14 cellular contexts compared by ENCODE assay signal in the genomic region with DNA sequence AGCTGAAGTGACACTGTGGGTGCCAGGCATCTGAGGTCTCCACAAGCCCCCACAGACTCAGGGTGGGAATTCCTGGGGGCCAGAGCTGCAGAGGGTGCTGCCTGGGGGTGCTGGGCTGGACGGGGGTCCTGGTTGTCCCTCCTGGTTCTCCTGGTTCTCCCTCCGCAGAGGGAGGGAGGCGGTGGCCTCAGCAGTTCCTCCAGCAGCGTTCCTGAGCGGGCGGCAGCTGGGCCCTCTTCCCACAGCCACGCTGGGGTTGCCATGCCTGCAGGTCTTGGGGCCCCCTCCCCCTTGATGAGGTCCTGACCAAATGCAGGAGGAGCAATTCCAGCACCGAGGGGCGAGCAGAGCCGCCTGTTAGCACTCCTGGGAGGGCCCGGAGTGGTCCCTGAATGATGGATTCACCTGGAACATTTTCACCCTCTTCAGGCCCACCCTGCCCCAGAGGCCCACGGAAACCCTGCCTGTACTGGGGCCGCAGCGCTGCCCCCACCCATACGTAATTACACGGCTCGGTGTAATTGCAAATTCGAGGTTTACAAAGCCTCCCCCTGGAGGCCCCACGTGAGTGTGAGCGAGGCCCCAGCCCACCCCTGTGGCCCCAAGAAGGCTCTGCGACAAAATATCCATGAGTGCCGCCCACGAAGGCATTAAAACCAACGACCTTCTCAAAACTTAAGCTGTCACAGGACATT. TPM values are rescaled to one million over a fixed set of nuclear protein-coding genes. Genes with fewer than 3 reads are reported as not detected.
DNase-seq lines count a peak whose midpoint lies in the region; ATAC-seq and TF ChIP-seq lines count a peak whose summit lies in the region.
"Had no signal": no experiment of that assay in that cellular context is flagged by ENCODE, and none has a peak within 500 bp of the region (broad histone marks: within the 10 kb centered on the region; RNA-seq: fewer than 3 reads in every experiment).

No MANE protein-coding gene starts in this region.

- peaks cover 62% of the 10 kb centered on the region for H3K4me1 Mint-ChIP-seq in activated naive CD8-positive, alpha-beta T cell (ENCODE audit: low read depth)
- peaks cover 26 to 62% (median 49%) of the 10 kb centered on the region in 7 donors for H3K4me1 Mint-ChIP-seq in naive thymus-derived CD4-positive, alpha-beta T cell

- H3K27me3 Mint-ChIP-seq in activated naive CD8-positive, alpha-beta T cell: no peaks in the 10 kb centered on the region
- H3K27me3 Mint-ChIP-seq in naive thymus-derived CD4-positive, alpha-beta T cell: no peaks in the 10 kb centered on the region

- CTCF ChIA-PET in naive thymus-derived CD4-positive, alpha-beta T cell (lab: Charles Lee): interaction anchor here (0.6 to 9.0 kb wide), 2 partner anchors 119 to 402 kb away, joined by 3 to 167 read pairs; no protein-coding TSS in a partner anchor

- peak overlapping the region; percentile 93 for H3K27ac Mint-ChIP-seq in activated naive CD8-positive, alpha-beta T cell
- peak overlapping the region; percentile 90 to 96 (median 95) for H3K27ac Mint-ChIP-seq in naive thymus-derived CD4-positive, alpha-beta T cell

- H3K4me2 ChIP-seq in BLaER1 treated with 17β-estradiol and CSF1 and Interleukin-3, amounts not matched to agents 10 nM and 100 nM: peak overlapping the region; percentile 81 to 100 (median 97)

- intact Hi-C loops in naive thymus-derived CD4-positive, alpha-beta T cell (cut with micrococcal nuclease): loop anchor here (5.0 to 10.0 kb wide), 6 partner anchors 166 to 686 kb away; a partner anchor contains a TSS

- POLR2A ChIA-PET in naive thymus-derived CD4-positive, alpha-beta T cell (lab: Charles Lee): interaction anchor here (0.7 to 4.1 kb wide), 7 partner anchors 13 to 119 kb away, joined by 3 to 27 read pairs (median 4); a partner anchor contains a TSS

- peak; percentile 19 for ATAC-seq in naive thymus-derived CD4-positive, alpha-beta T cell
- ATAC-seq: esophagus mucosa had no signal

- H3K4me1 ChIP-seq in BLaER1 treated with 17β-estradiol and CSF1 and Interleukin-3, amounts not matched to agents 10 nM and 100 nM: peaks cover 65 to 78% (median 71%) of the 10 kb centered on the region in 10 experiments
- H3K4me1 ChIP-seq in naive thymus-derived CD4-positive, alpha-beta T cell (ENCODE audit: control insufficient read depth in 2 of 2, insufficient read depth in 2 of 2, low read length in 2 of 2): peaks cover 45 to 61% of the 10 kb centered on the region in 2 donors

- peak overlapping the region; percentile 85 for H3K4me3 Mint-ChIP-seq in activated naive CD8-positive, alpha-beta T cell
- peak overlapping the region; percentile 92 to 98 (median 96) for H3K4me3 Mint-ChIP-seq in naive thymus-derived CD4-positive, alpha-beta T cell

- H3K9me3 ChIP-seq in BLaER1 treated with 17β-estradiol and CSF1 and Interleukin-3, amounts not matched to agents 10 nM and 100 nM (replicated peaks in 1 of 11): no peaks in the 10 kb centered on the region
- H3K9me3 ChIP-seq in naive thymus-derived CD4-positive, alpha-beta T cell (ENCODE audit: control insufficient read depth in 2 of 3, low read length in 3 of 3): no peaks in the 10 kb centered on the region
- H3K9me3 ChIP-seq: left lung had no signal

- H3K9ac ChIP-seq in BLaER1 treated with 17β-estradiol and CSF1 and Interleukin-3, amounts not matched to agents 10 nM and 100 nM: peak overlapping the region in 10 of 11 experiments; percentile 32 to 76 (median 68); a peak in 18 of 22 replicates

- no peaks in the 10 kb centered on the region for H3K9me3 Mint-ChIP-seq in activated naive CD8-positive, alpha-beta T cell (ENCODE audit: low read depth)
- no peaks in the 10 kb centered on the region for H3K9me3 Mint-ChIP-seq in naive thymus-derived CD4-positive, alpha-beta T cell

- peak overlapping the region in 7 of 10 experiments; percentile 40 to 74 (median 65); a peak in 14 of 20 replicates for H3K4me3 ChIP-seq in BLaER1 treated with 17β-estradiol and CSF1 and Interleukin-3, amounts not matched to agents 10 nM and 100 nM
- H3K4me3 ChIP-seq in HL-60 (replicated peaks; ENCODE audit: insufficient read depth, low read length): peak overlapping the region; percentile 69
- peak overlapping the region; percentile 76 for H3K4me3 ChIP-seq in naive thymus-derived CD4-positive, alpha-beta T cell (ENCODE audit: low read length)
- H3K4me3 ChIP-seq: SK-N-MC had no signal

- peaks cover 0 to 30% (median 0%) of the 10 kb centered on the region in 11 experiments; a peak in 9 of 22 replicates for H3K36me3 ChIP-seq in BLaER1 treated with 17β-estradiol and CSF1 and Interleukin-3, amounts not matched to agents 10 nM and 100 nM
- peaks cover 0 to 36% (median 0%) of the 10 kb centered on the region in 3 experiments for H3K36me3 ChIP-seq in naive thymus-derived CD4-positive, alpha-beta T cell (ENCODE audit: control insufficient read depth in 2 of 3, insufficient read depth in 3 of 3, low read length in 3 of 3)
- H3K36me3 ChIP-seq: left lung had no signal

- peaks cover 0 to 11% (median 0%) of the 10 kb centered on the region in 11 experiments; a peak in 4 of 22 replicates for H3K27me3 ChIP-seq in BLaER1 treated with 17β-estradiol and CSF1 and Interleukin-3, amounts not matched to agents 10 nM and 100 nM
- no peaks in the 10 kb centered on the region for H3K27me3 ChIP-seq in HL-60 (ENCODE audit: insufficient read depth, poor library complexity, severe bottlenecking)
- H3K27me3 ChIP-seq in naive thymus-derived CD4-positive, alpha-beta T cell (ENCODE audit: control insufficient read depth in 2 of 2, insufficient read depth in 2 of 2, low read length in 2 of 2): no peaks in the 10 kb centered on the region
- H3K27me3 ChIP-seq: left lung had no signal

- no peaks in the 10 kb centered on the region for H3K36me3 Mint-ChIP-seq in activated naive CD8-positive, alpha-beta T cell
- H3K36me3 Mint-ChIP-seq in naive thymus-derived CD4-positive, alpha-beta T cell: peaks cover 0 to 6% (median 0%) of the 10 kb centered on the region in 5 donors

- peak overlapping the region in 9 of 11 experiments; percentile 20 to 78 (median 64); a peak in 18 of 22 replicates for H3K27ac ChIP-seq in BLaER1 treated with 17β-estradiol and CSF1 and Interleukin-3, amounts not matched to agents 10 nM and 100 nM
- H3K27ac ChIP-seq in HL-60 (replicated peaks): peak overlapping the region; percentile 98
- peak overlapping the region; percentile 81 for H3K27ac ChIP-seq in naive thymus-derived CD4-positive, alpha-beta T cell (ENCODE audit: low read depth, low read length)
- H3K27ac ChIP-seq: SK-N-MC had no signal

- peaks cover 0 to 44% (median 5%) of the 10 kb centered on the region in 11 experiments; a peak in 11 of 22 replicates for H4K20me1 ChIP-seq in BLaER1 treated with 17β-estradiol and CSF1 and Interleukin-3, amounts not matched to agents 10 nM and 100 nM

- DNase-seq in HL-60 (ENCODE audit: low read depth in 1 of 2, low spot score in 1 of 2) (peak in 1 of 2 experiments; percentile 83), SW 1271 (lab: John Stamatoyannopoulos, UW) (no peak), NCI-H2081 treated with DMSO at 0.1 percent for 48 hours (lab: John Stamatoyannopoulos, UW) (no peak), EL (no peak)
- peak in 4 of 9 donors; percentile 16 to 27 (median 24) for DNase-seq in naive thymus-derived CD4-positive, alpha-beta T cell
- DNase-seq in activated effector memory CD4-positive, alpha-beta T cell treated with anti-CD3 and anti-CD28 coated beads, Interleukin-2, amount 50 U/mL, for 16 hours: no peak
- DNase-seq: DMS 273 treated with DMSO at 0.1 percent for 48 hours, NCI-H2029 treated with DMSO at 0.1 percent for 48 hours had no signal

- TF ChIP-seq CTCF in HL-60 (IDR thresholded peaks at IDR 0.05; ENCODE audit: insufficient read depth, low read length): no peak

RNA-seq across cellular contexts. Expression of a gene that starts 0.6 kb away (rescaled TPM):
- total RNA-seq in naive thymus-derived CD4-positive, alpha-beta T cell: 100 to 1,000 TPM in 3 of 5 experiments, 10 to 100 TPM in 2; 33.9 to 153 (median 112) TPM
- 10 to 100 TPM; 10.7 to 14.4 TPM for polyA plus RNA-seq in naive thymus-derived CD4-positive, alpha-beta T cell

RNA-seq across cellular contexts. Expression of a gene that starts 0.7 kb away (rescaled TPM):
- total RNA-seq in naive thymus-derived CD4-positive, alpha-beta T cell: 100 to 1,000 TPM in 2 of 5 experiments, 10 to 100 TPM in 3; 33.5 to 116 (median 70.3) TPM
- 10 to 100 TPM; 15.7 to 23.9 TPM for polyA plus RNA-seq in naive thymus-derived CD4-positive, alpha-beta T cell
- total RNA-seq: esophagus mucosa had no signal

RNA-seq across cellular contexts. Expression of a gene that starts 30.7 kb away (rescaled TPM):
- 1 to 10 TPM in 1 of 5 experiments, under 1 TPM in 3, not detected in 1; 0.32 to 2.1 (median 0.45) TPM for total RNA-seq in naive thymus-derived CD4-positive, alpha-beta T cell
- polyA plus RNA-seq in naive thymus-derived CD4-positive, alpha-beta T cell: not detected
- total RNA-seq: H4 had no signal
